ENCODE assay signal across 21 cellular contexts in the genomic region with DNA sequence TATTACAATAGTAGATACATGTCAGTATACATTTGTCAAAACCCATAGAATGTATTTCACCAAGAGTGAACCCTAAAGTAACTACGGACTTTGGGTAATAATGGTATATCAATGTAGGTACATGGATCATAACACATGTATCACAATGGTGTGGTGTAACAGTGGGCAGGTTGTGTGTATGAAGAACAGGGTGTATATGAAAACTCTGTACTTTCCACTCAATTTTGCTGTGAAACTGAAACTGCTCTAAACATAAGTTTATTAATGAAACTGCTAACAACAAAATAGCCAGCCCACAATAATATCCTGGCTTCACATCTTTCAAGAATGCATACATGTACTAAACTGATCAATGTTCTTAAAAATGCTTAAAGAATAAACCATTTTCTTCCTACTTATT.
DNase-seq lines count a peak whose midpoint lies in the region; ATAC-seq, FAIRE-seq and TF ChIP-seq lines count a peak whose summit lies in the region.
"Had no signal": no experiment of that assay in that cellular context is flagged by ENCODE, and none has a peak within 500 bp of the region (broad histone marks: within the 10 kb centered on the region; RNA-seq: fewer than 3 reads in every experiment).

No MANE protein-coding gene starts in this region.

- H3K27me3 ChIP-seq in CD8-positive, alpha-beta T cell (ENCODE audit: insufficient read depth, low read length), result no peaks in the 10 kb centered on the region
- H3K27me3 ChIP-seq in KMS-11 (ENCODE audit: insufficient read depth, low read depth), result no peaks in the 10 kb centered on the region
- H3K27me3 ChIP-seq in mesendoderm (ENCODE audit: insufficient read depth, low read length, poor library complexity), result no peaks in the 10 kb centered on the region

- no peak overlapping the region for H3K56ac ChIP-seq in mesendoderm (ENCODE audit: low read length)

- H2AFZ ChIP-seq in KMS-11 (ENCODE audit: low read depth), result no peak overlapping the region

- no peaks in the 10 kb centered on the region for H3K4me1 ChIP-seq in CD8-positive, alpha-beta T cell (ENCODE audit: insufficient read depth, low read length)
- H3K4me1 ChIP-seq in KMS-11 (ENCODE audit: low read depth, poor library complexity, severe bottlenecking), result peaks cover 57% of the 10 kb centered on the region
- no peaks in the 10 kb centered on the region for H3K4me1 ChIP-seq in mesendoderm (ENCODE audit: control insufficient read depth, low read depth, low read length)

- H3K4ac ChIP-seq in mesendoderm (ENCODE audit: low read depth, low read length), result no peak overlapping the region

- TF ChIP-seq CTCF in CD8-positive, alpha-beta T cell (IDR thresholded peaks at IDR 0.05), result no peak
- no peak for TF ChIP-seq CTCF in D721Med (IDR thresholded peaks at IDR 0.05; ENCODE audit: insufficient read depth, missing control alignments)
- no peak for TF ChIP-seq CTCF in KMS-11 (conservative IDR thresholded peaks at IDR 0.05; ENCODE audit: low read depth, low read length)

- peaks cover 18% of the 10 kb centered on the region for H3K79me2 ChIP-seq in KMS-11 (ENCODE audit: insufficient read depth, low read depth)
- no peaks in the 10 kb centered on the region for H3K79me2 ChIP-seq in mesendoderm (ENCODE audit: control insufficient read depth, insufficient read depth, low read length)

- no peak overlapping the region for H3K9ac ChIP-seq in KMS-11
- H3K9ac ChIP-seq in mesendoderm (ENCODE audit: low read length), result no peak overlapping the region

- POLR2A ChIA-PET in CD8-positive, alpha-beta T cell (lab: Charles Lee), result interaction anchor here (1.1 kb wide), 1 partner anchor 92 kb away, joined by 3 read pairs; no protein-coding TSS in a partner anchor
- POLR2A ChIA-PET in activated naive CD8-positive, alpha-beta T cell treated with anti-CD3 and anti-CD28 coated beads, Interleukin-2, amount 10 ng/mL, durations not matched to agents 7 days and 5 days (lab: Charles Lee), result no interaction called here

- no peak overlapping the region for H3K27ac ChIP-seq in CD8-positive, alpha-beta T cell (ENCODE audit: low read depth, low read length)
- H3K27ac ChIP-seq in KMS-11 (peak overlapping the region; percentile 38; the same call in 1 of the 2 replicates), mesendoderm (ENCODE audit: low read depth, low read length) (no peak overlapping the region)
- H3K27ac ChIP-seq: RWPE1, SK-N-MC had no signal

- DNase-seq in CD8-positive, alpha-beta T cell, result no peak
- no peak for DNase-seq in D721Med (ENCODE audit: insufficient read length, low spot score)
- no peak for DNase-seq in activated naive CD8-positive, alpha-beta T cell treated with anti-CD3 and anti-CD28 coated beads, Interleukin-2, amount 10 ng/mL, durations not matched to agents 7 days and 5 days
- DNase-seq in NCI-H1105 (lab: John Stamatoyannopoulos, UW), result no peak
- no peak for DNase-seq in mesendoderm
- no peak for DNase-seq in NCI-H146 treated with DMSO at 0.1 percent for 48 hours (lab: John Stamatoyannopoulos, UW; ENCODE audit: unreplicated experiment)
- DNase-seq: C1 segment of cervical spinal cord, DMS53, GDM1, NCI-H1092, NCI-H1436 treated with DMSO at 0.1 percent for 48 hours, NCI-H2029, NCI-H2227 treated with DMSO at 0.1 percent for 48 hours, NCI-H510A, SHP77 treated with DMSO at 0.1 percent for 48 hours, SW 1271 had no signal

- no peak for ATAC-seq in CD8-positive, alpha-beta T cell
- no peak for ATAC-seq in activated naive CD8-positive, alpha-beta T cell treated with anti-CD3 and anti-CD28 coated beads, Interleukin-2, amount 10 ng/mL, durations not matched to agents 7 days and 5 days (ENCODE audit: low read depth)
- ATAC-seq in GM19324 (IDR thresholded peaks at IDR 0.05; ENCODE audit: low FRiP score, unreplicated experiment), result no peak

- H2BK120ac ChIP-seq in mesendoderm (ENCODE audit: low read depth, low read length), result no peak overlapping the region

- CTCF ChIA-PET in CD8-positive, alpha-beta T cell (lab: Charles Lee), result no interaction called here

- H3K36me3 Mint-ChIP-seq in CD8-positive, alpha-beta T cell, result peaks cover 54% of the 10 kb centered on the region
- H3K36me3 Mint-ChIP-seq in activated naive CD8-positive, alpha-beta T cell treated with anti-CD3 and anti-CD28 coated beads, Interleukin-2, amount 10 ng/mL, durations not matched to agents 7 days and 5 days, result peaks cover 17% of the 10 kb centered on the region

- no peak overlapping the region for H3K23ac ChIP-seq in mesendoderm (ENCODE audit: low read length)

- no peak overlapping the region for H4K8ac ChIP-seq in mesendoderm (ENCODE audit: low read depth, low read length)

- FAIRE-seq in D721Med (lab: Jason Lieb, UNC), result peak; percentile 92
- FAIRE-seq: H54 had no signal

- peaks cover 2% of the 10 kb centered on the region for H3K4me1 Mint-ChIP-seq in CD8-positive, alpha-beta T cell (ENCODE audit: low read depth)
- no peaks in the 10 kb centered on the region for H3K4me1 Mint-ChIP-seq in activated naive CD8-positive, alpha-beta T cell treated with anti-CD3 and anti-CD28 coated beads, Interleukin-2, amount 10 ng/mL, durations not matched to agents 7 days and 5 days

- H4K20me1 ChIP-seq in KMS-11 (ENCODE audit: insufficient read depth), result no peaks in the 10 kb centered on the region

- peaks cover 6% of the 10 kb centered on the region for H3K36me3 ChIP-seq in CD8-positive, alpha-beta T cell (ENCODE audit: insufficient read depth, low read length)
- H3K36me3 ChIP-seq in KMS-11 (ENCODE audit: insufficient read depth) (peaks cover 4% of the 10 kb centered on the region; the same call in 1 of the 2 replicates), mesendoderm (ENCODE audit: control insufficient read depth, insufficient read depth, low read length) (no peaks in the 10 kb centered on the region)

- no peaks in the 10 kb centered on the region for H3K9me3 Mint-ChIP-seq in CD8-positive, alpha-beta T cell
- no peaks in the 10 kb centered on the region for H3K9me3 Mint-ChIP-seq in activated naive CD8-positive, alpha-beta T cell treated with anti-CD3 and anti-CD28 coated beads, Interleukin-2, amount 10 ng/mL, durations not matched to agents 7 days and 5 days

- H3K4me2 ChIP-seq in KMS-11 (peak overlapping the region; percentile 86), mesendoderm (ENCODE audit: low read length) (no peak overlapping the region)

- peak overlapping the region; percentile 6 for H3K27ac Mint-ChIP-seq in CD8-positive, alpha-beta T cell
- peak overlapping the region; percentile 38 for H3K27ac Mint-ChIP-seq in activated naive CD8-positive, alpha-beta T cell treated with anti-CD3 and anti-CD28 coated beads, Interleukin-2, amount 10 ng/mL, durations not matched to agents 7 days and 5 days

- no peak overlapping the region for H2BK15ac ChIP-seq in mesendoderm (replicated peaks; ENCODE audit: low read depth)

- WGBS in mesendoderm (ENCODE audit: extremely low coverage, insufficient coverage, low lambda C conversion rate), result no CpG with 5 or more reads among the region's 1 CpG

- H3K9me3 ChIP-seq in CD8-positive, alpha-beta T cell (ENCODE audit: low read length), result no peaks in the 10 kb centered on the region

- intact Hi-C loops in CD8-positive, alpha-beta T cell (cut with DNase I, micrococcal nuclease), result no loop called here

- H3K79me1 ChIP-seq in mesendoderm (ENCODE audit: low read length), result no peaks in the 10 kb centered on the region

- H3K18ac ChIP-seq in mesendoderm (ENCODE audit: low read length), result no peak overlapping the region

- no peak overlapping the region for H3K4me3 Mint-ChIP-seq in CD8-positive, alpha-beta T cell
- H3K4me3 Mint-ChIP-seq in activated naive CD8-positive, alpha-beta T cell treated with anti-CD3 and anti-CD28 coated beads, Interleukin-2, amount 10 ng/mL, durations not matched to agents 7 days and 5 days, result no peak overlapping the region

- H3K4me3 ChIP-seq in CD8-positive, alpha-beta T cell (ENCODE audit: low read depth, low read length), result no peak overlapping the region
- H3K4me3 ChIP-seq in KMS-11 (IDR thresholded peaks at IDR 0.05; ENCODE audit: insufficient read depth, low read depth, low read length) (peak overlapping the region; percentile 37), mesendoderm (ENCODE audit: low read length) (no peak overlapping the region)
- H3K4me3 ChIP-seq: SK-N-MC had no signal

- H2AK5ac ChIP-seq in mesendoderm (ENCODE audit: low read length), result no peak overlapping the region

- no peak overlapping the region for H4K5ac ChIP-seq in mesendoderm (ENCODE audit: low read length)

- H3K27me3 Mint-ChIP-seq in CD8-positive, alpha-beta T cell (ENCODE audit: low read depth), result no peaks in the 10 kb centered on the region
- H3K27me3 Mint-ChIP-seq in activated naive CD8-positive, alpha-beta T cell treated with anti-CD3 and anti-CD28 coated beads, Interleukin-2, amount 10 ng/mL, durations not matched to agents 7 days and 5 days, result no peaks in the 10 kb centered on the region

- no peak overlapping the region for H2BK5ac ChIP-seq in mesendoderm (ENCODE audit: low read length)
